ENCODE assay signal across 8 cellular contexts in genomic region chr11:120660024-120660565, GRCh38.
A peak's percentile ranks its signal among the peaks of the same experiment; 100 is the strongest.
DNase-seq lines count a peak whose midpoint lies in the region; ATAC-seq and TF ChIP-seq lines count a peak whose summit lies in the region.

No MANE protein-coding gene starts in this region.

- H3K9me2 ChIP-seq in OCI-LY1 (ENCODE audit: low read depth, low read length), result no peaks in the 10 kb centered on the region

- H3K9me3 ChIP-seq in heart right ventricle (no peaks in the 10 kb centered on the region), OCI-LY1 (ENCODE audit: low read length) (no peaks in the 10 kb centered on the region), body of pancreas (no peaks in the 10 kb centered on the region)
- no peaks in the 10 kb centered on the region for H3K9me3 ChIP-seq in naive thymus-derived CD4-positive, alpha-beta T cell (ENCODE audit: control insufficient read depth in 2 of 3, low read length in 3 of 3)

- CTCF ChIA-PET in naive thymus-derived CD4-positive, alpha-beta T cell (lab: Charles Lee), result no interaction called here

- H3K4me3 Mint-ChIP-seq in naive thymus-derived CD4-positive, alpha-beta T cell, result no peak overlapping the region

- H3K27me3 Mint-ChIP-seq in naive thymus-derived CD4-positive, alpha-beta T cell, result peaks cover 8 to 55% (median 26%) of the 10 kb centered on the region in 5 donors

- no peak for DNase-seq in heart right ventricle
- no peak for DNase-seq in Right ventricle myocardium superior
- DNase-seq in body of pancreas, result peak in 3 of 4 donors; percentile 4 to 50 (median 20)
- DNase-seq in naive thymus-derived CD4-positive, alpha-beta T cell, result peak in 1 of 9 donors; percentile 1
- DNase-seq in activated gamma-delta T cell treated with Interleukin-2 at 50 U/mL for 16 hours, result no peak
- no peak for DNase-seq in stimulated activated naive CD4-positive, alpha-beta T cell treated with Interleukin-2 at 50 U/mL for 16 hours (lab: John Stamatoyannopoulos, UW)
- no peak for DNase-seq in NCI-H2171 (lab: John Stamatoyannopoulos, UW)

- POLR2A ChIA-PET in naive thymus-derived CD4-positive, alpha-beta T cell (lab: Charles Lee), result no interaction called here

- no peaks in the 10 kb centered on the region for H3K36me3 Mint-ChIP-seq in naive thymus-derived CD4-positive, alpha-beta T cell

- no peaks in the 10 kb centered on the region for H4K20me1 ChIP-seq in OCI-LY1 (ENCODE audit: insufficient read depth, low read length)

- H3K27ac ChIP-seq in heart right ventricle (no peak overlapping the region), OCI-LY1 (ENCODE audit: low read depth, low read length, poor library complexity, severe bottlenecking) (no peak overlapping the region), body of pancreas (no peak overlapping the region)
- H3K27ac ChIP-seq in naive thymus-derived CD4-positive, alpha-beta T cell (ENCODE audit: low read depth, low read length), result no peak overlapping the region

- TF ChIP-seq POLR2A in body of pancreas (IDR thresholded peaks at IDR 0.05), result no peak

- H3K36me3 ChIP-seq in heart right ventricle (no peaks in the 10 kb centered on the region), OCI-LY1 (ENCODE audit: insufficient read depth, low read length) (no peaks in the 10 kb centered on the region), body of pancreas (replicated peaks in 1 of 2; ENCODE audit: insufficient read depth in 1 of 2, low read depth in 2 of 2) (no peaks in the 10 kb centered on the region)
- no peaks in the 10 kb centered on the region for H3K36me3 ChIP-seq in naive thymus-derived CD4-positive, alpha-beta T cell (ENCODE audit: control insufficient read depth in 2 of 3, insufficient read depth in 3 of 3, low read length in 3 of 3)

- no peak overlapping the region for H3K9ac ChIP-seq in OCI-LY1 (ENCODE audit: low read length)

- H3K4me2 ChIP-seq in OCI-LY1 (ENCODE audit: low read length), result no peak overlapping the region

- H3K79me2 ChIP-seq in OCI-LY1 (ENCODE audit: insufficient read depth, low read length), result no peaks in the 10 kb centered on the region

- H3K4me1 Mint-ChIP-seq in naive thymus-derived CD4-positive, alpha-beta T cell, result peaks cover 0 to 4% (median 0%) of the 10 kb centered on the region in 7 donors

- peak in 7 of 9 donors; percentile 34 to 48 (median 39) for TF ChIP-seq CTCF in heart right ventricle (IDR thresholded peaks at IDR 0.05)
- peak; percentile 51 for TF ChIP-seq CTCF in OCI-LY1 (IDR thresholded peaks at IDR 0.05; ENCODE audit: low read length)
- TF ChIP-seq CTCF in body of pancreas (IDR thresholded peaks at IDR 0.05), result peak in 4 of 7 experiments; percentile 19 to 35 (median 26)

- peaks cover 0 to 2% (median 0%) of the 10 kb centered on the region in 11 donors for H3K9me3 Mint-ChIP-seq in naive thymus-derived CD4-positive, alpha-beta T cell

- peak in 1 of 8 donors; percentile 33 for ATAC-seq in heart right ventricle
- ATAC-seq in Right ventricle myocardium superior (ENCODE audit: poor library complexity), result no peak
- ATAC-seq in body of pancreas, result no peak
- peak; percentile 40 for ATAC-seq in naive thymus-derived CD4-positive, alpha-beta T cell

- H2AFZ ChIP-seq in OCI-LY1 (ENCODE audit: low read length), result no peak overlapping the region

- WGBS in heart right ventricle, 2 donors, result 44 to 45% methylated on average over 17 of the region's 17 CpGs
- WGBS in body of pancreas, 2 donors, result 43 to 83% methylated on average over 5 to 17 of the region's 17 CpGs

- H3K4me3 ChIP-seq in heart right ventricle (no peak overlapping the region), OCI-LY1 (ENCODE audit: low read depth, low read length, poor library complexity, severe bottlenecking) (no peak overlapping the region), body of pancreas (no peak overlapping the region)
- no peak overlapping the region for H3K4me3 ChIP-seq in naive thymus-derived CD4-positive, alpha-beta T cell (ENCODE audit: low read length)

- H3K4me1 ChIP-seq in heart right ventricle (no peaks in the 10 kb centered on the region), OCI-LY1 (ENCODE audit: insufficient read depth, low read length, severe bottlenecking) (no peaks in the 10 kb centered on the region), body of pancreas (no peaks in the 10 kb centered on the region)
- H3K4me1 ChIP-seq in naive thymus-derived CD4-positive, alpha-beta T cell (ENCODE audit: control insufficient read depth in 2 of 2, insufficient read depth in 2 of 2, low read length in 2 of 2), result no peaks in the 10 kb centered on the region

- no peak overlapping the region for H3K27ac Mint-ChIP-seq in naive thymus-derived CD4-positive, alpha-beta T cell

- H3F3A ChIP-seq in OCI-LY1 (ENCODE audit: insufficient read depth, low read length), result no peaks in the 10 kb centered on the region

- intact Hi-C loops in heart right ventricle (cut with DNase I) (no loop called here), Right ventricle myocardium superior (cut with DNase I) (no loop called here), body of pancreas (cut with DNase I) (loop anchor here (10.0 kb wide), 1 partner anchor 65 kb away; no protein-coding TSS in a partner anchor)
- intact Hi-C loops in naive thymus-derived CD4-positive, alpha-beta T cell (cut with micrococcal nuclease), result no loop called here

- H3K27me3 ChIP-seq in heart right ventricle, result peaks cover 0 to 53% (median 26%) of the 10 kb centered on the region in 7 donors
- H3K27me3 ChIP-seq in OCI-LY1 (ENCODE audit: insufficient read depth, low read length), result no peaks in the 10 kb centered on the region
- no peaks in the 10 kb centered on the region for H3K27me3 ChIP-seq in body of pancreas
- H3K27me3 ChIP-seq in naive thymus-derived CD4-positive, alpha-beta T cell (ENCODE audit: control insufficient read depth in 2 of 2, insufficient read depth in 2 of 2, low read length in 2 of 2), result no peaks in the 10 kb centered on the region

Comparison
In these comparisons a context has a peak if more than half of its experiments do, and no peak if none do; other contexts are left out.
1. DNase-seq: peak in body of pancreas (3 of 4); none in heart right ventricle (0 of 2), Right ventricle myocardium superior (single experiment), activated gamma-delta T cell treated with Interleukin-2 at 50 U/mL for 16 hours (single experiment), stimulated activated naive CD4-positive, alpha-beta T cell treated with Interleukin-2 at 50 U/mL for 16 hours (single experiment) and NCI-H2171 (single experiment).
2. Peak in every context shown above with its lines, with median percentiles within 50 percentile points of each other: CTCF ChIP-seq.